Comparison of ENCODE assay signal across 8 cellular contexts in genomic region chr11:65918211-65919150, GRCh38. TPM values are rescaled to one million over a fixed set of nuclear protein-coding genes. Genes with fewer than 3 reads are reported as not detected.
DNase-seq lines count a peak whose midpoint lies in the region; ATAC-seq and TF ChIP-seq lines count a peak whose summit lies in the region.

Gene C11orf68 (minus strand): TSS chr11:65919062. CDS start chr11:65919031, 31 bp downstream.

- DNase-seq in activated CD8-positive, alpha-beta memory T cell treated with anti-CD3 and anti-CD28 coated beads for 24 hours = no peak
- DNase-seq in NCI-H69 (lab: John Stamatoyannopoulos, UW) (peak; percentile 76), chondrocyte (ENCODE audit: low spot score) (no peak), lower leg skin (ENCODE audit: low spot score in 2 of 2) (peak in 1 of 2 donors; percentile 89), thoracic aorta (ENCODE audit: low spot score) (no peak), hepatic stellate cell (ENCODE audit: low spot score) (no peak)

- POLR2A ChIA-PET in activated CD8-positive, alpha-beta memory T cell treated with anti-CD3 and anti-CD28 coated beads for 36 hours (lab: Charles Lee) = interaction anchor here (0.6 to 1.4 kb wide), 7 partner anchors 10 to 43 kb away, joined by 3 to 11 read pairs (median 4); partner anchors contain the start of genes CCDC85B, FIBP, FOSL1 and SART1

- H3K27me3 Mint-ChIP-seq in chondrocyte (ENCODE audit: low read depth) = no peaks in the 10 kb centered on the region

- WGBS in lower leg skin, 2 donors = 3 to 6% methylated on average over 32 to 62 of the region's 78 CpGs

- TF ChIP-seq POLR2A in lower leg skin (IDR thresholded peaks at IDR 0.05) = no peak

- peak within 1 kb of the TSS; percentile 90 for H3K4me3 Mint-ChIP-seq in chondrocyte (ENCODE audit: unreplicated experiment)

- peaks cover 15% of the 10 kb centered on the region for H3K36me3 Mint-ChIP-seq in chondrocyte (ENCODE audit: low read depth)

- H3K9me3 ChIP-seq in thoracic aorta = no peaks in the 10 kb centered on the region

- intact Hi-C loops in lower leg skin (cut with DNase I; ENCODE audit: low total_unique reads) = no loop called here

- H3K4me1 Mint-ChIP-seq in chondrocyte (ENCODE audit: low read depth) = peaks cover 46% of the 10 kb centered on the region

- H3K9me3 Mint-ChIP-seq in chondrocyte (ENCODE audit: low read depth) = no peaks in the 10 kb centered on the region

- peak within 1 kb of the TSS; percentile 91 for H3K27ac Mint-ChIP-seq in chondrocyte (ENCODE audit: unreplicated experiment)

- H3K27ac ChIP-seq in thoracic aorta = peak within 1 kb of the TSS; percentile 94 to 96

- CTCF ChIA-PET in activated CD8-positive, alpha-beta memory T cell treated with anti-CD3 and anti-CD28 coated beads for 36 hours (lab: Charles Lee) = interaction anchor here (0.9 to 1.8 kb wide), 5 partner anchors 17 to 101 kb away, joined by 3 to 13 read pairs (median 4); partner anchors contain the start of genes CCDC85B and FIBP

- peaks cover 44 to 50% of the 10 kb centered on the region in 2 donors for H3K4me1 ChIP-seq in thoracic aorta (ENCODE audit: control insufficient read depth in 1 of 2, low read depth in 2 of 2)

- H3K36me3 ChIP-seq in thoracic aorta = peaks cover 3% of the 10 kb centered on the region

- TF ChIP-seq CTCF in chondrocyte (IDR thresholded peaks at IDR 0.05) (no peak), lower leg skin (IDR thresholded peaks at IDR 0.05) (no peak), thoracic aorta (IDR thresholded peaks at IDR 0.05) (no peak)

- ATAC-seq in HG02642 (IDR thresholded peaks at IDR 0.05; ENCODE audit: poor library complexity, unreplicated experiment) (peak; percentile 58), thoracic aorta (ENCODE audit: insufficient number of reproducible peaks, low FRiP score, low read depth) (peak; percentile 57)

- H3K27me3 ChIP-seq in thoracic aorta (replicated peaks; ENCODE audit: insufficient read depth) = no peaks in the 10 kb centered on the region

- H3K4me3 ChIP-seq in lower leg skin (ENCODE audit: low read depth, poor library complexity, severe bottlenecking) (peak within 1 kb of the TSS; percentile 80), thoracic aorta (peak within 1 kb of the TSS; percentile 100)

RNA-seq across cellular contexts. Expression of gene C11orf68, which starts in this region (rescaled TPM):
- 10 to 100 TPM; 15.2 to 18.2 TPM for total RNA-seq in activated CD8-positive, alpha-beta memory T cell treated with anti-CD3 and anti-CD28 coated beads for 36 hours
- total RNA-seq in chondrocyte (68.2 to 69.8 TPM (median 68.8 TPM) in 3 replicates), lower leg skin (10 to 100 TPM; 21.2 to 32.8 (median 26.5) TPM), thoracic aorta (10 to 100 TPM; 16.3 to 27.9 TPM)
